21 cellular contexts compared by ENCODE assay signal in genomic region chr6:43966374-43966658, GRCh38.
DNase-seq lines count a peak whose midpoint lies in the region; ATAC-seq and TF ChIP-seq lines count a peak whose summit lies in the region.
"Had no signal": no experiment of that assay in that cellular context is flagged by ENCODE, and none has a peak within 500 bp of the region (broad histone marks: within the 10 kb centered on the region; RNA-seq: fewer than 3 reads in every experiment).

No MANE protein-coding gene starts in this region.

- no peak for TF ChIP-seq CTCF in HEK293 (tag by site-specific recombination; IDR thresholded peaks at IDR 0.05)
- TF ChIP-seq CTCF in RWPE1 (conservative IDR thresholded peaks at IDR 0.05; ENCODE audit: low read depth), result no peak
- no peak for TF ChIP-seq CTCF in foreskin keratinocyte (conservative IDR thresholded peaks at IDR 0.05)
- TF ChIP-seq CTCF in progenitor cell of endocrine pancreas (IDR thresholded peaks at IDR 0.05; ENCODE audit: unreplicated experiment), result no peak
- TF ChIP-seq CTCF in sigmoid colon (IDR thresholded peaks at IDR 0.05), result no peak

- no peaks in the 10 kb centered on the region for H3K4me1 Mint-ChIP-seq in progenitor cell of endocrine pancreas (ENCODE audit: low read depth)

- POLR2A ChIA-PET in HEK293 (lab: Yijun Ruan, JAX), result no interaction called here
- POLR2A ChIA-PET in RWPE1 (lab: Yijun Ruan, JAX; ENCODE audit: low non-redundant PET), result no interaction called here

- intact Hi-C loops in sigmoid colon (cut with DNase I), result no loop called here

- DNase-seq in RWPE1 (ENCODE audit: low spot score), result no peak
- peak in 1 of 2 donors; percentile 34 for DNase-seq in foreskin keratinocyte
- no peak for DNase-seq in progenitor cell of endocrine pancreas (ENCODE audit: low spot score, unreplicated experiment)
- no peak for DNase-seq in sigmoid colon
- no peak for DNase-seq in activated CD4-positive, alpha-beta T cell treated with anti-CD3 and anti-CD28 coated beads for 48 hours
- DNase-seq in GDM1 (lab: John Stamatoyannopoulos, UW), result no peak
- DNase-seq: ACHN, BE2C, DMS153, H7, KBM-7, NCI-H1048, NCI-H1417 treated with DMSO at 0.1 percent for 48 hours, NCI-H1694 treated with DMSO at 0.1 percent for 48 hours, NCI-H2081, NCI-H2227 treated with DMSO at 0.1 percent for 48 hours, NCI-H69, RPMI8226, SIG-M5 had no signal

- TF ChIP-seq POLR2A in sigmoid colon (IDR thresholded peaks at IDR 0.05), result no peak

- TF ChIP-seq EP300 in sigmoid colon (IDR thresholded peaks at IDR 0.05), result no peak

- H3K27me3 ChIP-seq in foreskin keratinocyte, result no peaks in the 10 kb centered on the region
- no peaks in the 10 kb centered on the region for H3K27me3 ChIP-seq in sigmoid colon
- H3K27me3 ChIP-seq: BE2C had no signal

- no peaks in the 10 kb centered on the region for H3K9me3 Mint-ChIP-seq in progenitor cell of endocrine pancreas (ENCODE audit: low read depth)

- peak; percentile 25 for ATAC-seq in foreskin keratinocyte

- H3K4me1 ChIP-seq in HEK293 (ENCODE audit: control insufficient read depth, insufficient read depth, low read length) (no peaks in the 10 kb centered on the region), foreskin keratinocyte (no peaks in the 10 kb centered on the region), sigmoid colon (peaks cover 0 to 8% (median 6%) of the 10 kb centered on the region in 4 donors)

- no peak overlapping the region for H3K4me3 ChIP-seq in HEK293 (ENCODE audit: low read depth, low read length)
- H3K4me3 ChIP-seq in sigmoid colon, result no peak overlapping the region
- H3K4me3 ChIP-seq: SK-N-MC had no signal

- CTCF ChIA-PET in HEK293 (lab: Yijun Ruan, JAX), result no interaction called here
- CTCF ChIA-PET in RWPE1 (lab: Yijun Ruan, JAX), result interaction anchor here (1.4 kb wide), 1 partner anchor 24 kb away, joined by 3 read pairs; no protein-coding TSS in a partner anchor

- H3K27ac ChIP-seq in HEK293 (ENCODE audit: extremely low read depth, low read depth, low read length) (no peak overlapping the region), RWPE1 (peak overlapping the region; percentile 40; the same call in 1 of the 2 replicates), foreskin keratinocyte (no peak overlapping the region), sigmoid colon (no peak overlapping the region)
- H3K27ac ChIP-seq: SK-N-MC had no signal

- H3K27ac Mint-ChIP-seq in progenitor cell of endocrine pancreas, result peak overlapping the region; percentile 44

- peaks cover 11% of the 10 kb centered on the region for H3K27me3 Mint-ChIP-seq in progenitor cell of endocrine pancreas

- no peaks in the 10 kb centered on the region for H3K36me3 Mint-ChIP-seq in progenitor cell of endocrine pancreas (ENCODE audit: insufficient read depth)

- H3K36me3 ChIP-seq in HEK293 (ENCODE audit: control insufficient read depth in 2 of 2, insufficient read depth in 1 of 2, low read length in 2 of 2) (no peaks in the 10 kb centered on the region), sigmoid colon (no peaks in the 10 kb centered on the region)
- H3K36me3 ChIP-seq: BE2C had no signal

- H3K9me3 ChIP-seq in HEK293 (ENCODE audit: control insufficient read depth, insufficient read depth, low read depth, low read length) (no peaks in the 10 kb centered on the region), sigmoid colon (no peaks in the 10 kb centered on the region)
- H3K9me3 ChIP-seq: BE2C had no signal

- H3K4me3 Mint-ChIP-seq in progenitor cell of endocrine pancreas (ENCODE audit: low read depth), result no peak overlapping the region

TF ChIP-seq in HEK293, 187 proteins besides CTCF, POLR2A, EP300 and RAD21:
- 0 out of 2 replicates have a peak, but pooled peaks have one; percentile 23 for TF ChIP-seq EGR2 (tag by site-specific recombination; IDR thresholded peaks at IDR 0.05; ENCODE audit: low read depth)
- 0 out of 2 replicates have a peak, but pooled peaks have one; percentile 41 for TF ChIP-seq ZNF664 (tag by site-specific recombination; IDR thresholded peaks at IDR 0.05)
- TF ChIP-seq SCRT2 (tag by site-specific recombination; IDR thresholded peaks at IDR 0.05), result no peak
- 0 out of 2 replicates have a peak, but pooled peaks have one; percentile 12 for TF ChIP-seq ZFHX2 (tag by site-specific recombination; conservative IDR thresholded peaks at IDR 0.05)
